In the genomic region with DNA sequence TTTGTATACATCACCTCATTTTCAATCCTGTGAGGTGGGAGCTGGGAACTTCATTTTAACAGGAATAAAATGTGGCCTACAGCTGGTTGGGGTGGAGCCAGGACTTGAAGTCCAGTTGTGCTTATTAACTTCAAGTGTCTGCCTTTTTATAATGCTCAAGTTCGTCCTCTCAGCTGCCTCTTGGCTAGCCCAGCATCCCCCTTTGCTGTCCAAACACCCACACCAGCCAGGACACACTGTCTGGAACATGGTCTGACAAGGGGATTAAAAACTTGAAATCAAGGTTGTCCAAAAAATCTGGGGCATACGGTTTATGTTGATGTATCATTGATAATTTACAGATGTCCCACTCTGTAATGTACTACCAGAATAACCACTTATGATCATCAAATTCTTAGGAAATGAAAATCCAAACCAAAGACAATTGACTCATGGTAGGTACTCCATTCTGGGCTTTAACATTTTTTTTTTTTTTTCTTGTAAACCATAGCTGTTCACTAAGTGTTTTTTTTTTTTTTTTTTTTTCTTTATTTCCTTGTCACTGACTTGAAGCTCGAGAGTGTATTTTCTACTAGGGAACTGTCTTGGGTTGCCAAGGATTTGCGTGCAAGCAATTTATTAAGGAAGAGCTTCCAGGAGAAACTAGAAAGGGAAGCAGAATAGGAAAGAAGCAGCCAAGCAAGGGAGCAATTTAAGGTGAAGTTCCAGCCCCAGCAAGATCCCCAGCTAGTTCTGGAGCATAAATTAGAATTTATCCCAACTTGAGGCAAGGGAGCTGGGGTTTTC, we compare ENCODE assay signal across 8 cellular contexts.
DNase-seq lines count a peak whose midpoint lies in the region; ATAC-seq, FAIRE-seq and TF ChIP-seq lines count a peak whose summit lies in the region.

No MANE protein-coding gene starts in this region.

- no peaks in the 10 kb centered on the region for H3K27me3 ChIP-seq in HAP-1 (ENCODE audit: low read depth)

- WGBS in A549 (ENCODE audit: missing lambda C conversion rate) = 77% methylated on average over 4 of the region's 4 CpGs

- TF ChIP-seq RAD21 in A549 (conservative IDR thresholded peaks at IDR 0.05 in 1 of 2, IDR thresholded peaks at IDR 0.05 in 1 of 2) = no peak

- peak overlapping the region; percentile 77 to 84 for H3K27ac ChIP-seq in A549

- peaks cover 8 to 12% of the 10 kb centered on the region in 2 donors for H3K9me3 Mint-ChIP-seq in activated T-cell treated with anti-CD3 and anti-CD28 coated beads, Interleukin-2, amount 50 U/mL, for 72 hours

- POLR2A ChIA-PET in A549 (lab: Yijun Ruan, JAX) = no interaction called here

- FAIRE-seq in A549 (lab: Jason Lieb, UNC) = no peak

- H3K36me3 Mint-ChIP-seq in activated T-cell treated with anti-CD3 and anti-CD28 coated beads, Interleukin-2, amount 50 U/mL, for 72 hours (ENCODE audit: insufficient read depth in 2 of 2) = peaks cover 17 to 33% of the 10 kb centered on the region in 2 donors

- H3K27me3 Mint-ChIP-seq in activated T-cell treated with anti-CD3 and anti-CD28 coated beads, Interleukin-2, amount 50 U/mL, for 72 hours (ENCODE audit: low read depth) = no peaks in the 10 kb centered on the region

- peak overlapping the region; percentile 81 to 89 for H3K4me3 Mint-ChIP-seq in activated T-cell treated with anti-CD3 and anti-CD28 coated beads, Interleukin-2, amount 50 U/mL, for 72 hours

- TF ChIP-seq EP300 in A549 (IDR thresholded peaks at IDR 0.05) = no peak

- H3K4me2 ChIP-seq in A549 = peak overlapping the region; percentile 94

- no peaks in the 10 kb centered on the region for H3K36me3 ChIP-seq in HAP-1 (replicated peaks)

- no peak for TF ChIP-seq CTCF in A549 (IDR thresholded peaks at IDR 0.05)
- no peak for TF ChIP-seq CTCF in GM13977 (IDR thresholded peaks at IDR 0.05; ENCODE audit: extremely low read depth, insufficient read depth, missing control alignments)

- H3K4me1 ChIP-seq in A549 (peaks cover 6% of the 10 kb centered on the region), HAP-1 (peaks cover 10% of the 10 kb centered on the region)

- no peak for TF ChIP-seq POLR2A in A549 (IDR thresholded peaks at IDR 0.05; ENCODE audit: low read length)

- peak overlapping the region; percentile 75 for H3K27ac Mint-ChIP-seq in activated T-cell treated with anti-CD3 and anti-CD28 coated beads, Interleukin-2, amount 50 U/mL, for 72 hours

- CTCF ChIA-PET in A549 (lab: Yijun Ruan, JAX) = no interaction called here

- intact Hi-C loops in left cardiac atrium (cut with DNase I) = no loop called here

- in situ Hi-C loops in HAP-1 (cut with MboI; ENCODE audit: low sequenced_read_pairs) = no loop called here
- in situ Hi-C loops in GM13977 (cut with MboI; ENCODE audit: low pct_unique_long_range_greater_than_20kb, low sequenced_read_pairs, unreplicated experiment) = no loop called here

- H3K4me3 ChIP-seq in A549 = peak overlapping the region; percentile 51
- peak overlapping the region; percentile 62 for H3K4me3 ChIP-seq in skeletal muscle cell (ENCODE audit: low read depth, low read length)
- H3K4me3 ChIP-seq in HAP-1 = no peak overlapping the region

- DNase-seq in A549 (ENCODE audit: low read depth in 1 of 2, low spot score in 1 of 2) (no peak), HCEC 1CT (peak; percentile 68), left cardiac atrium (peak; percentile 37), skeletal muscle cell (ENCODE audit: low read depth) (peak; percentile 24), HAP-1 (ENCODE audit: low spot score in 2 of 2) (no peak), GM13977 (ENCODE audit: low spot score) (no peak)
- DNase-seq in activated T-cell treated with anti-CD3 and anti-CD28 coated beads, Interleukin-2, amount 50 U/mL, for 72 hours = no peak
- no peak for DNase-seq in stimulated activated CD4-positive, alpha-beta T cell treated with anti-CD3 and anti-CD28 coated beads, Interleukin-4, amount 100 ng/mL, for 1 hour

- ATAC-seq in A549 = peak in 1 of 2 experiments; percentile 26; a peak in 2 of 6 replicates
- ATAC-seq in activated T-cell treated with anti-CD3 and anti-CD28 coated beads, Interleukin-2, amount 50 U/mL, for 72 hours (replicated peaks in 1 of 2) = peak; percentile 42
- peak; percentile 55 to 86 for ATAC-seq in left cardiac atrium

- H3K9me3 ChIP-seq in A549 = peaks cover 9% of the 10 kb centered on the region; the same call in 2 of the 3 replicates
- H3K9me3 ChIP-seq in HAP-1 = peaks cover under 1% of the 10 kb centered on the region; the same call in 1 of the 2 replicates

- H3K4me1 Mint-ChIP-seq in activated T-cell treated with anti-CD3 and anti-CD28 coated beads, Interleukin-2, amount 50 U/mL, for 72 hours (ENCODE audit: low read depth) = peaks cover 68% of the 10 kb centered on the region

TF ChIP-seq in A549, 52 proteins besides CTCF, POLR2A, EP300 and RAD21:
- TF ChIP-seq RARB (CRISPR knock-in tag; IDR thresholded peaks at IDR 0.05) (no peak), JUN (IDR thresholded peaks at IDR 0.05) (no peak), CBX8 (IDR thresholded peaks at IDR 0.05) (no peak), CHD2 (IDR thresholded peaks at IDR 0.05; ENCODE audit: low read length, partially characterized antibody) (no peak), EHMT2 (IDR thresholded peaks at IDR 0.05; ENCODE audit: low read depth) (no peak), HOXA7 (CRISPR knock-in tag; IDR thresholded peaks at IDR 0.05) (no peak)
- TF ChIP-seq, protein P1, sequence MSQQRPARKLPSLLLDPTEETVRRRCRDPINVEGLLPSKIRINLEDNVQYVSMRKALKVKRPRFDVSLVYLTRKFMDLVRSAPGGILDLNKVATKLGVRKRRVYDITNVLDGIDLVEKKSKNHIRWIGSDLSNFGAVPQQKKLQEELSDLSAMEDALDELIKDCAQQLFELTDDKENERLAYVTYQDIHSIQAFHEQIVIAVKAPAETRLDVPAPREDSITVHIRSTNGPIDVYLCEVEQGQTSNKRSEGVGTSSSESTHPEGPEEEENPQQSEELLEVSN (IDR thresholded peaks at IDR 0.05; ENCODE audit: borderline replicate concordance, low read depth) = no peak
- TF ChIP-seq, protein P2, sequence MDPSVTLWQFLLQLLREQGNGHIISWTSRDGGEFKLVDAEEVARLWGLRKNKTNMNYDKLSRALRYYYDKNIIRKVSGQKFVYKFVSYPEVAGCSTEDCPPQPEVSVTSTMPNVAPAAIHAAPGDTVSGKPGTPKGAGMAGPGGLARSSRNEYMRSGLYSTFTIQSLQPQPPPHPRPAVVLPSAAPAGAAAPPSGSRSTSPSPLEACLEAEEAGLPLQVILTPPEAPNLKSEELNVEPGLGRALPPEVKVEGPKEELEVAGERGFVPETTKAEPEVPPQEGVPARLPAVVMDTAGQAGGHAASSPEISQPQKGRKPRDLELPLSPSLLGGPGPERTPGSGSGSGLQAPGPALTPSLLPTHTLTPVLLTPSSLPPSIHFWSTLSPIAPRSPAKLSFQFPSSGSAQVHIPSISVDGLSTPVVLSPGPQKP (IDR thresholded peaks at IDR 0.05; ENCODE audit: low read depth, low read length) = no peak

Comparison
In these comparisons a context has a peak if more than half of its experiments do, and no peak if none do; other contexts are left out.
1. DNase-seq: peak in HCEC 1CT (single experiment), left cardiac atrium (single experiment) and skeletal muscle cell (single experiment); none in A549 (0 of 2), activated T-cell treated with anti-CD3 and anti-CD28 coated beads, Interleukin-2, amount 50 U/mL, for 72 hours (0 of 2), stimulated activated CD4-positive, alpha-beta T cell treated with anti-CD3 and anti-CD28 coated beads, Interleukin-4, amount 100 ng/mL, for 1 hour (single experiment), HAP-1 (0 of 2) and GM13977 (single experiment).